Comparison of ENCODE assay signal across 13 cellular contexts in genomic region chr17:40530531-40530987, GRCh38. TPM values are rescaled to one million over a fixed set of nuclear protein-coding genes. Genes with fewer than 3 reads are reported as not detected.
DNase-seq lines count a peak whose midpoint lies in the region; ATAC-seq, FAIRE-seq and TF ChIP-seq lines count a peak whose summit lies in the region.
"Had no signal": no experiment of that assay in that cellular context is flagged by ENCODE, and none has a peak within 500 bp of the region (broad histone marks: within the 10 kb centered on the region; RNA-seq: fewer than 3 reads in every experiment).

No MANE protein-coding gene starts in this region.

- no peaks in the 10 kb centered on the region for H3K9me3 Mint-ChIP-seq in activated naive CD4-positive, alpha-beta T cell treated with anti-CD3 and anti-CD28 coated beads, Interleukin-2, amount 50 U/mL, for 24 hours
- H3K9me3 Mint-ChIP-seq in memory B cell = peaks cover 1% of the 10 kb centered on the region

- ATAC-seq in memory B cell (ENCODE audit: low read depth) = no peak
- ATAC-seq in upper lobe of right lung = no peak
- ATAC-seq in HG03025 (IDR thresholded peaks at IDR 0.05; ENCODE audit: low FRiP score, unreplicated experiment) = no peak
- ATAC-seq: left colon had no signal

- H3K36me3 ChIP-seq in upper lobe of right lung = no peaks in the 10 kb centered on the region

- TF ChIP-seq CTCF in upper lobe of right lung (IDR thresholded peaks at IDR 0.05) (no peak), D721Med (IDR thresholded peaks at IDR 0.05; ENCODE audit: insufficient read depth, missing control alignments) (no peak)

- peaks cover 29% of the 10 kb centered on the region for H3K4me1 ChIP-seq in upper lobe of right lung

- peak overlapping the region; percentile 37 for H3K4me3 Mint-ChIP-seq in activated naive CD4-positive, alpha-beta T cell treated with anti-CD3 and anti-CD28 coated beads, Interleukin-2, amount 50 U/mL, for 24 hours
- peak overlapping the region; percentile 37 for H3K4me3 Mint-ChIP-seq in memory B cell

- H3K27ac ChIP-seq in upper lobe of right lung = no peak overlapping the region

- no peaks in the 10 kb centered on the region for H3K36me3 Mint-ChIP-seq in activated naive CD4-positive, alpha-beta T cell treated with anti-CD3 and anti-CD28 coated beads, Interleukin-2, amount 50 U/mL, for 24 hours
- peaks cover 2% of the 10 kb centered on the region for H3K36me3 Mint-ChIP-seq in memory B cell

- no peaks in the 10 kb centered on the region for H3K27me3 Mint-ChIP-seq in activated naive CD4-positive, alpha-beta T cell treated with anti-CD3 and anti-CD28 coated beads, Interleukin-2, amount 50 U/mL, for 24 hours
- no peaks in the 10 kb centered on the region for H3K27me3 Mint-ChIP-seq in memory B cell

- H3K27ac Mint-ChIP-seq in activated naive CD4-positive, alpha-beta T cell treated with anti-CD3 and anti-CD28 coated beads, Interleukin-2, amount 50 U/mL, for 24 hours = peak overlapping the region; percentile 73
- peak overlapping the region; percentile 79 for H3K27ac Mint-ChIP-seq in memory B cell

- intact Hi-C loops in upper lobe of right lung (cut with DNase I) = loop anchor here (5.0 to 10.0 kb wide), 2 partner anchors 53 to 166 kb away; partner anchors contain the start of gene GJD3

- H3K9me3 ChIP-seq in upper lobe of right lung = no peaks in the 10 kb centered on the region

- no peaks in the 10 kb centered on the region for H3K27me3 ChIP-seq in upper lobe of right lung

- H3K4me1 Mint-ChIP-seq in activated naive CD4-positive, alpha-beta T cell treated with anti-CD3 and anti-CD28 coated beads, Interleukin-2, amount 50 U/mL, for 24 hours = peaks cover 66% of the 10 kb centered on the region
- H3K4me1 Mint-ChIP-seq in memory B cell = peaks cover 33% of the 10 kb centered on the region

- DNase-seq in activated naive CD4-positive, alpha-beta T cell treated with anti-CD3 and anti-CD28 coated beads, Interleukin-2, amount 50 U/mL, for 16 hours = no peak
- DNase-seq in activated CD8-positive, alpha-beta memory T cell treated with anti-CD3 and anti-CD28 coated beads, Interleukin-2, amount 50 U/mL, for 48 hours = peak; percentile 57
- DNase-seq in memory B cell (ENCODE audit: low spot score in 2 of 2) (no peak), upper lobe of right lung (peak; percentile 40), D721Med (ENCODE audit: insufficient read length, low spot score) (no peak), G401 (ENCODE audit: low spot score) (no peak)
- DNase-seq: KG1, left colon, NCI-H2029 had no signal

- no peak for FAIRE-seq in D721Med (lab: Jason Lieb, UNC)
- FAIRE-seq: G401.6 had no signal

- H3K4me3 ChIP-seq in upper lobe of right lung = no peak overlapping the region

- in situ Hi-C loops in G401 (cut with HindIII; ENCODE audit: low sequenced_read_pairs) = no loop called here

RNA-seq across cellular contexts. Expression of gene TNS4, which starts 29.1 kb away (rescaled TPM):
- total RNA-seq in upper lobe of right lung = 0.78 TPM
- not detected in 2 replicates for total RNA-seq in G401 (2014; rRNA removed; shearing (Covaris generic))
- total RNA-seq: glomerular endothelial cell had no signal

RNA-seq across cellular contexts. Expression of gene CCR7, which starts 34.7 kb away (rescaled TPM):
- 1.1 TPM for total RNA-seq in upper lobe of right lung
- total RNA-seq in G401 (2014; rRNA removed; shearing (Covaris generic)) = not detected in 2 replicates
- total RNA-seq: glomerular endothelial cell had no signal

Comparison
In these comparisons a context has a peak if more than half of its experiments do, and no peak if none do; other contexts are left out.
1. DNase-seq: peak in activated CD8-positive, alpha-beta memory T cell treated with anti-CD3 and anti-CD28 coated beads, Interleukin-2, amount 50 U/mL, for 48 hours (single experiment) and upper lobe of right lung (single experiment); none in activated naive CD4-positive, alpha-beta T cell treated with anti-CD3 and anti-CD28 coated beads, Interleukin-2, amount 50 U/mL, for 16 hours (single experiment), memory B cell (0 of 2), D721Med (single experiment) and G401 (single experiment).